9 cellular contexts compared by ENCODE assay signal in genomic region chrX:38664285-38664684, GRCh38.
DNase-seq lines count a peak whose midpoint lies in the region; ATAC-seq, FAIRE-seq and TF ChIP-seq lines count a peak whose summit lies in the region.
"Had no signal": no experiment of that assay in that cellular context is flagged by ENCODE, and none has a peak within 500 bp of the region (broad histone marks: within the 10 kb centered on the region; RNA-seq: fewer than 3 reads in every experiment).

No MANE protein-coding gene starts in this region.

- H3K4me1 ChIP-seq in DND-41 (ENCODE audit: insufficient read depth, low read length) (no peaks in the 10 kb centered on the region), upper lobe of right lung (no peaks in the 10 kb centered on the region)

- no peak overlapping the region for H3K9ac ChIP-seq in DND-41 (ENCODE audit: low read depth, low read length)

- H3K36me3 ChIP-seq in DND-41 (ENCODE audit: insufficient read depth, low read length) (no peaks in the 10 kb centered on the region), upper lobe of right lung (no peaks in the 10 kb centered on the region)

- H3K4me1 Mint-ChIP-seq in activated CD4-positive, alpha-beta memory T cell treated with anti-CD3 and anti-CD28 coated beads, Interleukin-2, amount 10 ng/mL, durations not matched to agents 7 days and 5 days = peaks cover 6% of the 10 kb centered on the region

- no peaks in the 10 kb centered on the region for H4K20me1 ChIP-seq in DND-41 (ENCODE audit: insufficient read depth, low read length)

- FAIRE-seq in HTR-8/SVneo (lab: Jason Lieb, UNC) = no peak

- no peak overlapping the region for H2AFZ ChIP-seq in DND-41 (ENCODE audit: low read depth, low read length)

- ATAC-seq in DND-41 (ENCODE audit: insufficient read depth, low read depth) = no peak
- ATAC-seq in upper lobe of right lung = no peak

- CTCF ChIA-PET in activated CD4-positive, alpha-beta memory T cell treated with anti-CD3 and anti-CD28 coated beads, Interleukin-2, amount 10 ng/mL, durations not matched to agents 7 days and 5 days (lab: Charles Lee) = interaction anchor here (0.8 kb wide), 1 partner anchor 15 kb away, joined by 3 read pairs; no protein-coding TSS in a partner anchor

- H3K4me3 ChIP-seq in DND-41 (ENCODE audit: low read depth in 1 of 2, low read length in 2 of 2) = no peak overlapping the region
- H3K4me3 ChIP-seq in upper lobe of right lung = no peak overlapping the region

- H3K27me3 ChIP-seq in DND-41 (ENCODE audit: insufficient read depth, low read length, poor library complexity) (no peaks in the 10 kb centered on the region), upper lobe of right lung (no peaks in the 10 kb centered on the region)

- DNase-seq in DND-41 (peak; percentile 12), HTR-8/SVneo (ENCODE audit: insufficient read length, low spot score) (peak; percentile 2), SHP77 treated with DMSO at 0.1 percent for 48 hours (lab: John Stamatoyannopoulos, UW) (peak; percentile 0), glomerular visceral epithelial cell (ENCODE audit: extremely low spot score) (peak; percentile 13), upper lobe of right lung (no peak), T1000 (lab: John Stamatoyannopoulos, UW) (no peak)
- DNase-seq in stimulated activated CD4-positive, alpha-beta T cell treated with anti-CD3 and anti-CD28 coated beads, Interleukin-4, amount 100 ng/mL, for 4 hours = no peak
- no peak for DNase-seq in activated CD4-positive, alpha-beta memory T cell treated with anti-CD3 and anti-CD28 coated beads, Interleukin-2, amount 10 ng/mL, durations not matched to agents 7 days and 5 days

- no peaks in the 10 kb centered on the region for H3K79me2 ChIP-seq in DND-41 (ENCODE audit: insufficient read depth, low read length)

- no peak overlapping the region for H3K4me3 Mint-ChIP-seq in activated CD4-positive, alpha-beta memory T cell treated with anti-CD3 and anti-CD28 coated beads, Interleukin-2, amount 10 ng/mL, durations not matched to agents 7 days and 5 days
- H3K4me3 Mint-ChIP-seq: T-helper 1 cell treated with Interleukin-12 subunit alpha and Interleukin-12 subunit beta and Interleukin-4 antibody, amounts not matched to agents 30 μg/mL and 1 μg/mL, for 36 hours had no signal

- H3K27ac ChIP-seq in DND-41 (ENCODE audit: low read length) (no peak overlapping the region), upper lobe of right lung (no peak overlapping the region)

- H3K36me3 Mint-ChIP-seq in activated CD4-positive, alpha-beta memory T cell treated with anti-CD3 and anti-CD28 coated beads, Interleukin-2, amount 10 ng/mL, durations not matched to agents 7 days and 5 days (ENCODE audit: low read depth) = no peaks in the 10 kb centered on the region

- H3K4me2 ChIP-seq in DND-41 (ENCODE audit: insufficient read depth, low read length) = no peak overlapping the region

- TF ChIP-seq CTCF in DND-41 (IDR thresholded peaks at IDR 0.05; ENCODE audit: borderline replicate concordance, extremely low read depth, low read length, poor library complexity, severe bottlenecking) = peak; percentile 65
- peak; percentile 41 for TF ChIP-seq CTCF in upper lobe of right lung (IDR thresholded peaks at IDR 0.05)

- H3K9me3 Mint-ChIP-seq in activated CD4-positive, alpha-beta memory T cell treated with anti-CD3 and anti-CD28 coated beads, Interleukin-2, amount 10 ng/mL, durations not matched to agents 7 days and 5 days = no peaks in the 10 kb centered on the region
- H3K9me3 Mint-ChIP-seq: T-helper 1 cell treated with Interleukin-12 subunit alpha and Interleukin-12 subunit beta and Interleukin-4 antibody, amounts not matched to agents 30 μg/mL and 1 μg/mL, for 36 hours had no signal

- intact Hi-C loops in upper lobe of right lung (cut with DNase I) = no loop called here

- POLR2A ChIA-PET in activated CD4-positive, alpha-beta memory T cell treated with anti-CD3 and anti-CD28 coated beads, Interleukin-2, amount 10 ng/mL, durations not matched to agents 7 days and 5 days (lab: Charles Lee) = no interaction called here

- H3K9me3 ChIP-seq in DND-41 (ENCODE audit: insufficient read depth, low read length, severe bottlenecking) = no peaks in the 10 kb centered on the region
- H3K9me3 ChIP-seq in upper lobe of right lung = no peaks in the 10 kb centered on the region

- H3K27me3 Mint-ChIP-seq in activated CD4-positive, alpha-beta memory T cell treated with anti-CD3 and anti-CD28 coated beads, Interleukin-2, amount 10 ng/mL, durations not matched to agents 7 days and 5 days = no peaks in the 10 kb centered on the region

- no peak overlapping the region for H3K27ac Mint-ChIP-seq in activated CD4-positive, alpha-beta memory T cell treated with anti-CD3 and anti-CD28 coated beads, Interleukin-2, amount 10 ng/mL, durations not matched to agents 7 days and 5 days
- H3K27ac Mint-ChIP-seq: T-helper 1 cell treated with Interleukin-12 subunit alpha and Interleukin-12 subunit beta and Interleukin-4 antibody, amounts not matched to agents 30 μg/mL and 1 μg/mL, for 36 hours had no signal

Comparison
In these comparisons a context has a peak if more than half of its experiments do, and no peak if none do; other contexts are left out.
1. DNase-seq: peak in DND-41 (single experiment), HTR-8/SVneo (single experiment), SHP77 treated with DMSO at 0.1 percent for 48 hours (single experiment) and glomerular visceral epithelial cell (single experiment); none in upper lobe of right lung (single experiment), stimulated activated CD4-positive, alpha-beta T cell treated with anti-CD3 and anti-CD28 coated beads, Interleukin-4, amount 100 ng/mL, for 4 hours (0 of 2), T1000 (single experiment) and activated CD4-positive, alpha-beta memory T cell treated with anti-CD3 and anti-CD28 coated beads, Interleukin-2, amount 10 ng/mL, durations not matched to agents 7 days and 5 days (single experiment).